In the genomic region with DNA sequence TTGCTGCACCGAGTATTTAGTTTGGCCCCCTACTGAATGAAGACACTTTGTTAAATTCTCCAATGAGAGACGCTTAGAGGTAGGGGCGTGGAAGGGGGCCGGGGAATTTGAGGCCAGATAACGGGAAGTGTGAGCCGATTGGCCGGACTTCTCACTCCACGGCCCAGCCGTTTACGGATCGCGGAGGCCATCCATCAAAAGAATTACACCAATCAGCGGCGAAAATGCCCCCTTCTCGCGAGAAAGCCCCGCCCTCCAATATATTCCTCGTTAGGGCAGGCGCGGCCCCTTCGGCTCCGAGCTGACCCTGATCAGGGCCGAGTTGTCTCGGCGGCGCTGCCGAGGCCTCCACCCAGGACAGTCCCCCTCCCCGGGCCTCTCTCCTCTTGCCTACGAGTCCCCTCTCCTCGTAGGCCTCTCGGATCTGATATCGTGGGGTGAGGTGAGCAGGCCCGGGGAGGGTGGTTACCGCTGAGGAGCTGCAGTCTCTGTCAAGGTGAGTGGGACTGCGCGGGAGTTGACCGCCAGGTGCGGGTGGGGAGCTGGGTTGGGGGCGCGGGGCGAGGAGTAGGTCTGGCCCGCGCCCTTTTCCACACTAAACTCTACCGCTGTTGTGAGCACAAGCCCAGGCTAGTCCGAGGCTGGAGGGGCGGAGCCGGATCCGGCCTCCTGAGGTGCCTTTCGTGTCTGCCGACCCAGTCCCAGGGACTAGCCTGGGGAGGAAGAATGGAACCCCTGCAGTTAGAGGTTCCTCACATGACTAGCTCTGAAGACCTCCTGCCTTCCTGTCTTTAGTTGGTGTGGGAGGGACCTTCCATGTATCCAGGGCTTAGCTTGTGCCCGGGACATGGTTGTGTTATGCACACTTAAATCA, we compare ENCODE assay signal across 8 cellular contexts. TPM values are rescaled to one million over a fixed set of nuclear protein-coding genes. Genes with fewer than 3 reads are reported as not detected.
DNase-seq lines count a peak whose midpoint lies in the region; ATAC-seq and TF ChIP-seq lines count a peak whose summit lies in the region.

A gene with protein sequence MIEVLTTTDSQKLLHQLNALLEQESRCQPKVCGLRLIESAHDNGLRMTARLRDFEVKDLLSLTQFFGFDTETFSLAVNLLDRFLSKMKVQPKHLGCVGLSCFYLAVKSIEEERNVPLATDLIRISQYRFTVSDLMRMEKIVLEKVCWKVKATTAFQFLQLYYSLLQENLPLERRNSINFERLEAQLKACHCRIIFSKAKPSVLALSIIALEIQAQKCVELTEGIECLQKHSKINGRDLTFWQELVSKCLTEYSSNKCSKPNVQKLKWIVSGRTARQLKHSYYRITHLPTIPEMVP (plus strand): TSS at position 287 of the 874 bp plus-strand sequence. CDS start 1,662 bp downstream, outside the sequence.

- intact Hi-C loops in left ventricle myocardium inferior (cut with micrococcal nuclease), result no loop called here

- H3K9me3 ChIP-seq in left ventricle myocardium inferior (replicated peaks), result no peaks in the 10 kb centered on the region

- H3K4me1 Mint-ChIP-seq in progenitor cell of endocrine pancreas (ENCODE audit: low read depth), result peaks cover 53% of the 10 kb centered on the region

- no peaks in the 10 kb centered on the region for H3K9me3 Mint-ChIP-seq in progenitor cell of endocrine pancreas (ENCODE audit: low read depth)

- peaks cover 58% of the 10 kb centered on the region for H3K4me1 ChIP-seq in left ventricle myocardium inferior

- H3K4me3 ChIP-seq in left ventricle myocardium inferior, result peak within 1 kb of the TSS; percentile 91

- peak; percentile 17 for TF ChIP-seq CTCF in left ventricle myocardium inferior (IDR thresholded peaks at IDR 0.05; ENCODE audit: borderline replicate concordance)
- no peak for TF ChIP-seq CTCF in progenitor cell of endocrine pancreas (IDR thresholded peaks at IDR 0.05; ENCODE audit: unreplicated experiment)

- H3K4me3 Mint-ChIP-seq in progenitor cell of endocrine pancreas (ENCODE audit: low read depth), result peak within 1 kb of the TSS; percentile 96

- no peaks in the 10 kb centered on the region for H3K27me3 Mint-ChIP-seq in progenitor cell of endocrine pancreas

- H3K36me3 Mint-ChIP-seq in progenitor cell of endocrine pancreas (ENCODE audit: insufficient read depth), result peaks cover 13% of the 10 kb centered on the region

- H3K27ac ChIP-seq in angular gyrus (ENCODE audit: low read depth, low read length) (peak within 1 kb of the TSS; percentile 86), left ventricle myocardium inferior (replicated peaks) (peak within 1 kb of the TSS; percentile 93)

- peak; percentile 86 for DNase-seq in NCI-H1694 (lab: John Stamatoyannopoulos, UW)
- DNase-seq in T-helper 2 cell, result peak; percentile 66 to 97 (median 83)
- DNase-seq in left ventricle myocardium inferior, result peak; percentile 95
- DNase-seq in progenitor cell of endocrine pancreas (ENCODE audit: low spot score, unreplicated experiment), result peak; percentile 87
- peak; percentile 96 for DNase-seq in ureter (ENCODE audit: low spot score)

- no peaks in the 10 kb centered on the region for H3K27me3 ChIP-seq in left ventricle myocardium inferior (ENCODE audit: low read depth)

- TF ChIP-seq POLR2A in GM15510 (IDR thresholded peaks at IDR 0.05; ENCODE audit: borderline replicate concordance, extremely low read depth, insufficient read length), result peak; percentile 96

- H3K36me3 ChIP-seq in left ventricle myocardium inferior, result peaks cover 29% of the 10 kb centered on the region

- H3K27ac Mint-ChIP-seq in progenitor cell of endocrine pancreas, result peak within 1 kb of the TSS; percentile 93

- peak; percentile 92 for ATAC-seq in HG02884 (IDR thresholded peaks at IDR 0.05; ENCODE audit: unreplicated experiment)

RNA-seq across cellular contexts. Expression of the gene that starts here (rescaled TPM):
- total RNA-seq in left ventricle myocardium inferior (80.8 TPM), progenitor cell of endocrine pancreas (250 and 267 TPM in 2 replicates), ureter (159 TPM)

Comparison
In these comparisons a context has a peak if more than half of its experiments do, and no peak if none do; other contexts are left out.
1. Peak in every context shown above with its lines: DNase-seq, ATAC-seq, H3K4me3 ChIP-seq and H3K27ac ChIP-seq.